In the genomic region with DNA sequence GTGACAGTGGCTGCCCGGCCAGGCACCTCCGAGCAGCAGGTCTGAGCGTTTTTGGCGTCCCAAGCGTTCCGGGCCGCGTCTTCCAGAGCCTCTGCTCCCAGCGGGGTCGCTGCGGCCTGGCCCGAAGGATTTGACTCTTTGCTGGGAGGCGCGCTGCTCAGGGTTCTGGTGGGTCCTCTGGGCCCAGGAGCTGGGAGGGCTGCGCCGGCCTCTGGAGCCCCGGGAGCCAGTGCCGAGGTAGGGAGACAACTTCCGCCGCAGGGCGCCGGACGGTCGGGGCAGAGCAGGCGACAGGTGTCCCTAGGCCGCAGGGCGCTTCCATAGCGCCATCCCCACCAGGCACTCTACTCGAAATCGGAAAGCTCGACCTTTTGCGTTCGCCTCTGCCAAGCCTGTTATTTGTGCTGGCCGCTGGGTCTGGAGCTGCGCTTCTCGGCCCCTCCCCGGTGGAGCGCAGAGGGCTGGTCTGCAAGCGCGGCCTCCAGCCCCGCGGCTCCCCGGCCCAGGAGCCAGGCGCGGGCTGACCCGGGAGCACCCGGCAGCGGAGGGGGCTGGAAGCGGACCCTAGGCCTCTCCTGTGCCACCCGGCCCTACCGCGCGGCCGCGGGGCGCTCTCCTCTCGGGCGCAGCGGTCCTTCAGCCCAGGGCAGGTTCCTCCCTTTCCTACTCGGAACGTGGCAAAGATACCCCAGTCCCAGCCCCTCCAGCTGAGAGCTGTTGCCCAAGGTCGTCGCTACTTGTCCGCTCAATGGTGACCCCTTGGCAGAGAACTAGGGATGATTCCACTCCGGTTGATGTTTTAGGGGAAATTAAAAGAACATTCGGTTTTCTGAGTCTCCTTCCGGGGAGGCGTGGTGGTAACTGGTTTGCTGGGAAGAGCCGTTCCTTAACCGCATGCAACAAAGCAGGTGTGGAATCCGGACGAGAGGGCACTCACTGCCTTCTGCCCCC, we compare ENCODE assay signal across 10 cellular contexts. TPM values are rescaled to one million over a fixed set of nuclear protein-coding genes. Genes with fewer than 3 reads are reported as not detected.
DNase-seq lines count a peak whose midpoint lies in the region; ATAC-seq and TF ChIP-seq lines count a peak whose summit lies in the region.
"Had no signal": no experiment of that assay in that cellular context is flagged by ENCODE, and none has a peak within 500 bp of the region (broad histone marks: within the 10 kb centered on the region; RNA-seq: fewer than 3 reads in every experiment).

No MANE protein-coding gene starts in this region.

- no peak overlapping the region for H3K27ac ChIP-seq in CD4-positive, alpha-beta memory T cell (ENCODE audit: low read depth, low read length)
- H3K27ac ChIP-seq in dorsolateral prefrontal cortex (no peak overlapping the region), neural progenitor cell (no peak overlapping the region)

- peak overlapping the region; percentile 31 for H2AFZ ChIP-seq in neural progenitor cell (replicated peaks)

- peaks cover 10 to 33% (median 22%) of the 10 kb centered on the region in 4 donors for H3K4me1 Mint-ChIP-seq in CD4-positive, alpha-beta memory T cell
- H3K4me1 Mint-ChIP-seq in neural progenitor cell, result peaks cover 24% of the 10 kb centered on the region
- peaks cover 8% of the 10 kb centered on the region for H3K4me1 Mint-ChIP-seq in CD14-positive monocyte

- peaks cover 29% of the 10 kb centered on the region for H3K27me3 ChIP-seq in CD4-positive, alpha-beta memory T cell (ENCODE audit: insufficient read depth, low read length)
- H3K27me3 ChIP-seq in dorsolateral prefrontal cortex, result peaks cover 37 to 100% (median 100%) of the 10 kb centered on the region in 45 donors
- peaks cover 100% of the 10 kb centered on the region for H3K27me3 ChIP-seq in neural progenitor cell

- peaks cover 44 to 53% of the 10 kb centered on the region in 2 donors for H3K27me3 Mint-ChIP-seq in CD4-positive, alpha-beta memory T cell
- H3K27me3 Mint-ChIP-seq in neural progenitor cell (ENCODE audit: insufficient read depth, low read depth) (peaks cover 81% of the 10 kb centered on the region), CD14-positive monocyte (ENCODE audit: low read depth in 3 of 3) (peaks cover 89 to 97% (median 89%) of the 10 kb centered on the region in 3 donors)

- peak overlapping the region; percentile 70 for H3K4me2 ChIP-seq in neural progenitor cell

- ATAC-seq in HG03378 (IDR thresholded peaks at IDR 0.05; ENCODE audit: unreplicated experiment), result no peak

- H3K36me3 Mint-ChIP-seq in CD4-positive, alpha-beta memory T cell, result no peaks in the 10 kb centered on the region
- H3K36me3 Mint-ChIP-seq in neural progenitor cell, result no peaks in the 10 kb centered on the region
- peaks cover 0 to 4% of the 10 kb centered on the region in 2 donors for H3K36me3 Mint-ChIP-seq in CD14-positive monocyte

- TF ChIP-seq CTCF in LNCaP clone FGC (IDR thresholded peaks at IDR 0.05; ENCODE audit: control insufficient read depth, extremely low read depth, insufficient read depth) (peak; percentile 17; the same call in 1 of the 2 replicates), dorsolateral prefrontal cortex (IDR thresholded peaks at IDR 0.05 in 54 of 56, conservative IDR thresholded peaks at IDR 0.05 in 2 of 56; ENCODE audit: low read depth in 1 of 56, partially characterized antibody in 56 of 56) (no peak), neural progenitor cell (IDR thresholded peaks at IDR 0.05) (peak; percentile 16), CD14-positive monocyte (IDR thresholded peaks at IDR 0.05) (no peak)

- H3K4me3 ChIP-seq in CD4-positive, alpha-beta memory T cell (ENCODE audit: low read length in 2 of 2), result no peak overlapping the region
- H3K4me3 ChIP-seq in LNCaP clone FGC (ENCODE audit: low read depth, low read length) (peak overlapping the region; percentile 72), dorsolateral prefrontal cortex (peak overlapping the region in 50 of 59 donors; percentile 0 to 66 (median 34)), neural progenitor cell (peak overlapping the region; percentile 34)

- POLR2A ChIA-PET in CD4-positive, alpha-beta memory T cell (lab: Charles Lee; ENCODE audit: partially characterized antibody), result no interaction called here

- peaks cover 24% of the 10 kb centered on the region for H3K4me1 ChIP-seq in CD4-positive, alpha-beta memory T cell (ENCODE audit: insufficient read depth, low read length)
- peaks cover 55% of the 10 kb centered on the region for H3K4me1 ChIP-seq in neural progenitor cell

- no peaks in the 10 kb centered on the region for H3K79me2 ChIP-seq in neural progenitor cell (ENCODE audit: low read depth)

- intact Hi-C loops in CD4-positive, alpha-beta memory T cell (cut with micrococcal nuclease), result no loop called here
- intact Hi-C loops in dorsolateral prefrontal cortex (cut with DNase I), result no loop called here
- intact Hi-C loops in CD14-positive monocyte (cut with micrococcal nuclease), result no loop called here

- DNase-seq in CD4-positive, alpha-beta memory T cell, result no peak
- DNase-seq in LNCaP clone FGC (ENCODE audit: low read depth) (no peak), dorsolateral prefrontal cortex (no peak), neural progenitor cell (ENCODE audit: low spot score) (peak; percentile 74), CD14-positive monocyte (ENCODE audit: low spot score) (no peak), NCI-H146 treated with DMSO at 0.1 percent for 48 hours (lab: John Stamatoyannopoulos, UW; ENCODE audit: unreplicated experiment) (no peak), NCI-H510A treated with DMSO at 0.1 percent for 48 hours (lab: John Stamatoyannopoulos, UW) (no peak)
- DNase-seq: NCI-H2081 treated with DMSO at 0.1 percent for 48 hours had no signal

- H3K36me3 ChIP-seq in CD4-positive, alpha-beta memory T cell (ENCODE audit: insufficient read depth, low read length), result no peaks in the 10 kb centered on the region
- no peaks in the 10 kb centered on the region for H3K36me3 ChIP-seq in neural progenitor cell

- peak overlapping the region in 5 of 8 donors; percentile 17 to 74 (median 31) for H3K4me3 Mint-ChIP-seq in CD4-positive, alpha-beta memory T cell
- H3K4me3 Mint-ChIP-seq in neural progenitor cell (peak overlapping the region; percentile 82), CD14-positive monocyte (peak overlapping the region in 1 of 2 donors; percentile 81)

- peaks cover 35% of the 10 kb centered on the region for H3F3A ChIP-seq in neural progenitor cell (ENCODE audit: low read depth)

- CTCF ChIA-PET in CD4-positive, alpha-beta memory T cell (lab: Charles Lee; ENCODE audit: partially characterized antibody), result interaction anchor here (2.4 kb wide), 1 partner anchor 70 kb away, joined by 5 read pairs; no protein-coding TSS in a partner anchor

- peaks cover 97% of the 10 kb centered on the region for H4K20me1 ChIP-seq in neural progenitor cell (ENCODE audit: low read depth)

- no peak overlapping the region for H3K9ac ChIP-seq in neural progenitor cell

- no peak overlapping the region for H3K27ac Mint-ChIP-seq in CD4-positive, alpha-beta memory T cell
- H3K27ac Mint-ChIP-seq in neural progenitor cell, result no peak overlapping the region
- H3K27ac Mint-ChIP-seq in CD14-positive monocyte, result no peak overlapping the region

- no peaks in the 10 kb centered on the region for H3K9me3 Mint-ChIP-seq in CD4-positive, alpha-beta memory T cell
- H3K9me3 Mint-ChIP-seq in neural progenitor cell, result peaks cover 2% of the 10 kb centered on the region
- peaks cover 0 to 38% (median 5%) of the 10 kb centered on the region in 7 donors for H3K9me3 Mint-ChIP-seq in CD14-positive monocyte

- no peaks in the 10 kb centered on the region for H3K9me3 ChIP-seq in CD4-positive, alpha-beta memory T cell (ENCODE audit: control insufficient read depth in 1 of 2, low read length in 2 of 2)
- no peaks in the 10 kb centered on the region for H3K9me3 ChIP-seq in neural progenitor cell (ENCODE audit: low read depth)

RNA-seq across cellular contexts. Expression of gene SIM2, which starts 2.3 kb away (rescaled TPM):
- not detected for total RNA-seq in CD4-positive, alpha-beta memory T cell
- under 1 TPM; 0.05 to 0.07 TPM for polyA plus RNA-seq in CD4-positive, alpha-beta memory T cell
- total RNA-seq in dorsolateral prefrontal cortex (1 to 10 TPM in 66 of 120 experiments, under 1 TPM in 53, not detected in 1; 0.14 to 5.7 (median 1.1) TPM), neural progenitor cell (ENCODE audit: low replicate concordance) (not detected in 2 replicates)
- not detected for polyA plus RNA-seq in CD14-positive monocyte
- total RNA-seq: fibroblast of villous mesenchyme had no signal

Comparison
In these comparisons a context has a peak if more than half of its experiments do, and no peak if none do; other contexts are left out.
1. H3K4me3 ChIP-seq: peak in LNCaP clone FGC (single experiment), dorsolateral prefrontal cortex (50 of 59) and neural progenitor cell (single experiment); none in CD4-positive, alpha-beta memory T cell (0 of 2).
2. CTCF ChIP-seq: peak in LNCaP clone FGC (single experiment) and neural progenitor cell (single experiment); none in dorsolateral prefrontal cortex (0 of 56) and CD14-positive monocyte (single experiment).